9 cellular contexts compared by ENCODE assay signal in the genomic region with DNA sequence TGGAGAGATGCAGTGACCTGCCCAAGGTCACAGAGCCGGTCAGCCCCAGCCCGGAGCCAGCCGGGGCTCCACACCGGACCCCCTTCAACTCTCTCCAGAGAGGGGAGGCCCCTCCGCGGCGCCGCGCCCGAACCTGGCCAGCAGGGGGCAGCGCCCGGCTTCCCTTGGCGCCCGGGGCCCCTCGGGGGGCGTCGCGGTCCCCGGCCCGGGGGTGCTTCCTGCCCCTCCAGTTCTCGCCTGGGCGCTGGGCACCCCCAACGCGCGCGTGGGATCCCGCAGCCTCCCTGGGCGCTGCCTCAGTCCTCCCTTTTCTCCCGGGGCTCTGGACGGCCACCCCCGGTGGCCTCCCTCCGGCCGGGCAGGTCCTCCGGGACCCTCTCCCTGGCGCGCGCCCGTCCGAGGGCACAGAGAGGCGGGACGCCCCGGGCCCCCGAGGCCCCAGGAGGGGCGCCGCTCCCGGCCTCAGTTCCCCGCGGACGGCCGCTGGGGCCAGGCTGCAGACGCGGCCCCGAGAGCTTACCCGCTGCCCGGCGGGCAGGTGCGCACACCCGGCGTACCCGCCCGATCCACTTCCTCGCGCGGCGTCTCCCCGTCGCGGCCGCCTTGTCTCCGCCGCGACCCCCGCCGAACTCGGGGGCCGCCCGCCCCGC. TPM values are rescaled to one million over a fixed set of nuclear protein-coding genes. Genes with fewer than 3 reads are reported as not detected.
DNase-seq lines count a peak whose midpoint lies in the region; ATAC-seq and TF ChIP-seq lines count a peak whose summit lies in the region.
"Had no signal": no experiment of that assay in that cellular context is flagged by ENCODE, and none has a peak within 500 bp of the region (broad histone marks: within the 10 kb centered on the region; RNA-seq: fewer than 3 reads in every experiment).

No MANE protein-coding gene starts in this region.

- peak overlapping the region; percentile 60 for H3K9ac ChIP-seq in iPS-15b (ENCODE audit: low read depth, low read length)

- peak in 6 of 7 experiments; percentile 2 to 57 (median 28) for DNase-seq in CD8-positive, alpha-beta T cell
- no peak for DNase-seq in LNCaP clone FGC (ENCODE audit: low read depth)
- DNase-seq in activated naive CD4-positive, alpha-beta T cell treated with anti-CD3 and anti-CD28 coated beads, Interleukin-2, amount 10 ng/mL, durations not matched to agents 7 days and 5 days, result peak; percentile 54
- peak; percentile 19 to 44 for DNase-seq in stimulated activated CD4-positive, alpha-beta T cell treated with anti-CD3 and anti-CD28 coated beads, Interleukin-2, amount 100 ng/mL, for 48 hours
- no peak for DNase-seq in UCSD-AML1 (lab: John Stamatoyannopoulos, UW; ENCODE audit: unreplicated experiment)
- no peak for DNase-seq in NCI-H510A (lab: John Stamatoyannopoulos, UW)

- TF ChIP-seq CTCF in CD8-positive, alpha-beta T cell (IDR thresholded peaks at IDR 0.05), result peak; percentile 67
- TF ChIP-seq CTCF in LNCaP clone FGC (IDR thresholded peaks at IDR 0.05; ENCODE audit: control insufficient read depth, extremely low read depth, insufficient read depth), result peak; percentile 28; the same call in 1 of the 2 replicates

- no peak overlapping the region for H3K27ac Mint-ChIP-seq in CD8-positive, alpha-beta T cell
- no peak overlapping the region for H3K27ac Mint-ChIP-seq in activated naive CD4-positive, alpha-beta T cell treated with anti-CD3 and anti-CD28 coated beads, Interleukin-2, amount 10 ng/mL, durations not matched to agents 7 days and 5 days

- H3K27me3 ChIP-seq in CD8-positive, alpha-beta T cell (ENCODE audit: insufficient read depth, low read length), result peaks cover 16% of the 10 kb centered on the region
- H3K27me3 ChIP-seq in iPS-15b (ENCODE audit: control insufficient read depth, insufficient read depth, low read length), result peaks cover 7% of the 10 kb centered on the region

- peaks cover 7% of the 10 kb centered on the region for H3K4me1 Mint-ChIP-seq in CD8-positive, alpha-beta T cell (ENCODE audit: low read depth)
- peaks cover 10% of the 10 kb centered on the region for H3K4me1 Mint-ChIP-seq in activated naive CD4-positive, alpha-beta T cell treated with anti-CD3 and anti-CD28 coated beads, Interleukin-2, amount 10 ng/mL, durations not matched to agents 7 days and 5 days

- CTCF ChIA-PET in CD8-positive, alpha-beta T cell (lab: Charles Lee), result interaction anchor here (0.8 to 1.5 kb wide), 3 partner anchors 10 to 281 kb away, joined by 3 to 5 read pairs (median 4); no protein-coding TSS in a partner anchor
- CTCF ChIA-PET in activated naive CD4-positive, alpha-beta T cell treated with anti-CD3 and anti-CD28 coated beads, Interleukin-2, amount 10 ng/mL, durations not matched to agents 7 days and 5 days (lab: Charles Lee), result interaction anchor here (0.6 to 2.0 kb wide), 4 partner anchors 11 to 187 kb away, joined by 3 to 9 read pairs (median 4); no protein-coding TSS in a partner anchor

- POLR2A ChIA-PET in CD8-positive, alpha-beta T cell (lab: Charles Lee), result interaction anchor here (0.5 kb wide), 1 partner anchor 154 kb away, joined by 4 read pairs; no protein-coding TSS in a partner anchor

- peaks cover 65% of the 10 kb centered on the region for H3K27me3 Mint-ChIP-seq in CD8-positive, alpha-beta T cell (ENCODE audit: low read depth)
- peaks cover 93% of the 10 kb centered on the region for H3K27me3 Mint-ChIP-seq in activated naive CD4-positive, alpha-beta T cell treated with anti-CD3 and anti-CD28 coated beads, Interleukin-2, amount 10 ng/mL, durations not matched to agents 7 days and 5 days

- H3K36me3 Mint-ChIP-seq in CD8-positive, alpha-beta T cell, result no peaks in the 10 kb centered on the region
- H3K36me3 Mint-ChIP-seq in activated naive CD4-positive, alpha-beta T cell treated with anti-CD3 and anti-CD28 coated beads, Interleukin-2, amount 10 ng/mL, durations not matched to agents 7 days and 5 days, result no peaks in the 10 kb centered on the region

- no peak overlapping the region for H3K27ac ChIP-seq in CD8-positive, alpha-beta T cell (ENCODE audit: low read depth, low read length)
- H3K27ac ChIP-seq: neutrophil had no signal

- H3K4me3 Mint-ChIP-seq in CD8-positive, alpha-beta T cell, result peak overlapping the region; percentile 62
- no peak overlapping the region for H3K4me3 Mint-ChIP-seq in activated naive CD4-positive, alpha-beta T cell treated with anti-CD3 and anti-CD28 coated beads, Interleukin-2, amount 10 ng/mL, durations not matched to agents 7 days and 5 days

- H3K9me3 Mint-ChIP-seq in CD8-positive, alpha-beta T cell, result no peaks in the 10 kb centered on the region
- H3K9me3 Mint-ChIP-seq in activated naive CD4-positive, alpha-beta T cell treated with anti-CD3 and anti-CD28 coated beads, Interleukin-2, amount 10 ng/mL, durations not matched to agents 7 days and 5 days, result no peaks in the 10 kb centered on the region

- H3K4me1 ChIP-seq in CD8-positive, alpha-beta T cell (ENCODE audit: insufficient read depth, low read length), result peaks cover 9% of the 10 kb centered on the region
- peaks cover 13% of the 10 kb centered on the region for H3K4me1 ChIP-seq in iPS-15b (ENCODE audit: control insufficient read depth, insufficient read depth, low read length)

- H3K4me3 ChIP-seq in CD8-positive, alpha-beta T cell (ENCODE audit: low read depth, low read length), result peak overlapping the region; percentile 19
- H3K4me3 ChIP-seq in LNCaP clone FGC (ENCODE audit: low read depth, low read length) (no peak overlapping the region; the same call in 1 of the 2 replicates), iPS-15b (ENCODE audit: low read depth, low read length) (peak overlapping the region; percentile 70)

- intact Hi-C loops in CD8-positive, alpha-beta T cell (cut with DNase I, micrococcal nuclease), result loop anchor here in 1 of 2 experiments (2.0 to 10.0 kb wide), 3 partner anchors 188 to 448 kb away; no protein-coding TSS in a partner anchor

- H3K9me3 ChIP-seq in CD8-positive, alpha-beta T cell (ENCODE audit: low read length), result no peaks in the 10 kb centered on the region
- H3K9me3 ChIP-seq in iPS-15b (ENCODE audit: control insufficient read depth, insufficient read depth, low read length), result no peaks in the 10 kb centered on the region
- H3K9me3 ChIP-seq: neutrophil had no signal

- no peaks in the 10 kb centered on the region for H3K36me3 ChIP-seq in CD8-positive, alpha-beta T cell (ENCODE audit: insufficient read depth, low read length)
- H3K36me3 ChIP-seq in iPS-15b (ENCODE audit: control insufficient read depth, insufficient read depth, low read length), result peaks cover 3% of the 10 kb centered on the region
- H3K36me3 ChIP-seq: neutrophil had no signal

- ATAC-seq in CD8-positive, alpha-beta T cell, result peak; percentile 61
- no peak for ATAC-seq in GM21447 (IDR thresholded peaks at IDR 0.05; ENCODE audit: unreplicated experiment)

RNA-seq across cellular contexts. Expression of a gene that starts 0.4 kb away (rescaled TPM):
- total RNA-seq in CD8-positive, alpha-beta T cell, result not detected

RNA-seq across cellular contexts. Expression of a gene that starts 48.2 kb away (rescaled TPM):
- 10 to 100 TPM; 51.0 to 52.5 TPM for total RNA-seq in CD8-positive, alpha-beta T cell

Comparison
In these comparisons a context has a peak if more than half of its experiments do, and no peak if none do; other contexts are left out.
1. DNase-seq: peak in CD8-positive, alpha-beta T cell (6 of 7), activated naive CD4-positive, alpha-beta T cell treated with anti-CD3 and anti-CD28 coated beads, Interleukin-2, amount 10 ng/mL, durations not matched to agents 7 days and 5 days (single experiment) and stimulated activated CD4-positive, alpha-beta T cell treated with anti-CD3 and anti-CD28 coated beads, Interleukin-2, amount 100 ng/mL, for 48 hours (2 of 2); none in LNCaP clone FGC (single experiment), UCSD-AML1 (single experiment) and NCI-H510A (single experiment).